Comparison of ENCODE assay signal across 22 cellular contexts in the genomic region with DNA sequence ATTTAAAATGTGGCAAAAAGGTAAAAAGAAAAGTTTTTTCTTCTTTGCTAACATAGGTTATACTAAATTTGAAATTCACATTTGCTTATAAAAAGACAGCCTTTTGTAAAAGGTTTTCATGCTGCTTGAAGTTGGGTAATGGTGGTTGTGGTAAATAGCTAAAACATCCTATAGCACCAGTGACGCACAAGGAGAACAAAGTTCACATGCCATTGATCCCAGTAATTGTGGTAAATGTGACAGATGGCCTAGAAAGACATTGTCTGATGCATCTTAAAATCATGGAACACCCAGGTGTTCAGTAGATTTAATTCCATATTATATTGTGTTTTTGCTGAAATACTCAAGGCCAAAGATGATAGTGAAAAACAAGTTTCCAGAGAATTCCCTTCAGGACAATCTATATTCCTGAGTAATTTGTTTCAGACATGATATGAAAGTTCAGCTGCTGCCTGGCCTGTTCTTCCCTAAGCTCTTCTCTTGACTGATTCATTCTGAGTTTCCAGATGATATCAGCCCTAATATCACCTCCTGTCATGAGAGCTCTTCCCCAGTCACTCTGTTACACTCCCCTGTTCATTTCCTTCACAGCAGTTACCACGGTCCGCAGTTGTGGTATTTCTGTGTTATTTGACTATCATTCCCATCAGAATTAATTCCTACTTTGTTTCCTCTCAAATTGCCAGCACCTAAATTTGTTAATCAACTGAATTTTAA. TPM values are rescaled to one million over a fixed set of nuclear protein-coding genes. Genes with fewer than 3 reads are reported as not detected.
DNase-seq lines count a peak whose midpoint lies in the region; ATAC-seq and TF ChIP-seq lines count a peak whose summit lies in the region.
"Had no signal": no experiment of that assay in that cellular context is flagged by ENCODE, and none has a peak within 500 bp of the region (broad histone marks: within the 10 kb centered on the region; RNA-seq: fewer than 3 reads in every experiment).

No MANE protein-coding gene starts in this region.

- TF ChIP-seq EP300 in gastroesophageal sphincter (IDR thresholded peaks at IDR 0.05) = no peak

- H3K36me3 ChIP-seq in gastroesophageal sphincter = no peaks in the 10 kb centered on the region

- H3K36me3 Mint-ChIP-seq in stimulated activated effector memory CD8-positive, alpha-beta T cell treated with anti-CD3 and anti-CD28 coated beads, Interleukin-12 subunit alpha, Interleukin-12 subunit beta, amount 100 ng/mL, for 72 hours = peaks cover 8% of the 10 kb centered on the region
- H3K36me3 Mint-ChIP-seq: activated naive CD8-positive, alpha-beta T cell; brain had no signal

- H3K27ac ChIP-seq in AG04450 (ENCODE audit: low read depth, low read length) (peak overlapping the region; percentile 61), gastroesophageal sphincter (no peak overlapping the region)
- H3K27ac ChIP-seq: coronary artery had no signal

- CTCF ChIA-PET in AG04450 (lab: Charles Lee) = interaction anchor here (2.2 kb wide), 1 partner anchor 126 kb away, joined by 9 read pairs; no protein-coding TSS in a partner anchor

- DNase-seq in AG04450 (ENCODE audit: low read depth, low spot score) (no peak), HCEC 1CT (peak; percentile 91), astrocyte of the spinal cord (ENCODE audit: low read depth, low spot score) (peak; percentile 13), iris pigment epithelial cell (ENCODE audit: low read depth) (peak; percentile 34), occipital lobe (lab: John Stamatoyannopoulos, UW) (no peak)
- DNase-seq in stimulated activated naive CD4-positive, alpha-beta T cell treated with Interleukin-2 at 50 U/mL for 16 hours (lab: John Stamatoyannopoulos, UW) = no peak
- DNase-seq in stimulated activated effector memory CD8-positive, alpha-beta T cell treated with anti-CD3 and anti-CD28 coated beads, Interleukin-12 subunit alpha, Interleukin-12 subunit beta, amount 100 ng/mL, for 72 hours (ENCODE audit: low spot score in 2 of 2) = no peak
- DNase-seq: ACHN; activated B cell treated with CpG ODN at 0.5 μM for 24 hours; activated CD4-positive, alpha-beta memory T cell treated with anti-CD3 and anti-CD28 coated beads, Interleukin-2, amount 10 ng/mL, durations not matched to agents 7 days and 5 days; activated T-cell treated with anti-CD3 and anti-CD28 coated beads, Interleukin-2, amount 50 U/mL, for 24 hours; CD8-positive, alpha-beta T cell; DMS79 treated with DMSO at 0.1 percent for 48 hours; NCI-H1105 treated with DMSO at 0.1 percent for 48 hours; NCI-H69; SHP77 treated with DMSO at 0.1 percent for 48 hours; stimulated activated CD4-positive, alpha-beta T cell treated with anti-CD3 and anti-CD28 coated beads, Interleukin-15, amount 100 ng/mL, for 24 hours had no signal

- no peak for TF ChIP-seq POLR2A in gastroesophageal sphincter (IDR thresholded peaks at IDR 0.05)

- no peak overlapping the region for H3K4me3 Mint-ChIP-seq in stimulated activated effector memory CD8-positive, alpha-beta T cell treated with anti-CD3 and anti-CD28 coated beads, Interleukin-12 subunit alpha, Interleukin-12 subunit beta, amount 100 ng/mL, for 72 hours
- H3K4me3 Mint-ChIP-seq: activated B cell treated with CpG ODN at 0.5 μM for 24 hours; activated CD4-positive, alpha-beta memory T cell treated with anti-CD3 and anti-CD28 coated beads, Interleukin-2, amount 10 ng/mL, durations not matched to agents 7 days and 5 days; activated naive CD8-positive, alpha-beta T cell; activated T-cell treated with anti-CD3 and anti-CD28 coated beads, Interleukin-2, amount 50 U/mL, for 24 hours; CD8-positive, alpha-beta T cell; T-helper 1 cell treated with Interleukin-12 subunit alpha and Interleukin-12 subunit beta and Interleukin-4 antibody, amounts not matched to agents 30 μg/mL and 1 μg/mL, for 36 hours had no signal

- H3K27ac Mint-ChIP-seq in stimulated activated effector memory CD8-positive, alpha-beta T cell treated with anti-CD3 and anti-CD28 coated beads, Interleukin-12 subunit alpha, Interleukin-12 subunit beta, amount 100 ng/mL, for 72 hours = no peak overlapping the region
- H3K27ac Mint-ChIP-seq: activated B cell treated with CpG ODN at 0.5 μM for 24 hours; activated CD4-positive, alpha-beta memory T cell treated with anti-CD3 and anti-CD28 coated beads, Interleukin-2, amount 10 ng/mL, durations not matched to agents 7 days and 5 days; activated naive CD8-positive, alpha-beta T cell; activated T-cell treated with anti-CD3 and anti-CD28 coated beads, Interleukin-2, amount 50 U/mL, for 24 hours; CD8-positive, alpha-beta T cell; T-helper 1 cell treated with Interleukin-12 subunit alpha and Interleukin-12 subunit beta and Interleukin-4 antibody, amounts not matched to agents 30 μg/mL and 1 μg/mL, for 36 hours had no signal

- no peak for ATAC-seq in gastroesophageal sphincter
- no peak for ATAC-seq in stimulated activated effector memory CD8-positive, alpha-beta T cell treated with anti-CD3 and anti-CD28 coated beads, Interleukin-12 subunit alpha, Interleukin-12 subunit beta, amount 100 ng/mL, for 72 hours
- ATAC-seq: CD8-positive, alpha-beta T cell had no signal

- H3K4me1 Mint-ChIP-seq in stimulated activated effector memory CD8-positive, alpha-beta T cell treated with anti-CD3 and anti-CD28 coated beads, Interleukin-12 subunit alpha, Interleukin-12 subunit beta, amount 100 ng/mL, for 72 hours = peaks cover 17% of the 10 kb centered on the region

- no peaks in the 10 kb centered on the region for H3K9me3 Mint-ChIP-seq in stimulated activated effector memory CD8-positive, alpha-beta T cell treated with anti-CD3 and anti-CD28 coated beads, Interleukin-12 subunit alpha, Interleukin-12 subunit beta, amount 100 ng/mL, for 72 hours
- H3K9me3 Mint-ChIP-seq: activated B cell treated with CpG ODN at 0.5 μM for 24 hours; activated CD4-positive, alpha-beta memory T cell treated with anti-CD3 and anti-CD28 coated beads, Interleukin-2, amount 10 ng/mL, durations not matched to agents 7 days and 5 days; activated T-cell treated with anti-CD3 and anti-CD28 coated beads, Interleukin-2, amount 50 U/mL, for 24 hours; brain; CD8-positive, alpha-beta T cell; T-helper 1 cell treated with Interleukin-12 subunit alpha and Interleukin-12 subunit beta and Interleukin-4 antibody, amounts not matched to agents 30 μg/mL and 1 μg/mL, for 36 hours had no signal

- H3K9me3 ChIP-seq in AG04450 (ENCODE audit: control insufficient read depth, insufficient read depth, low read length) (no peaks in the 10 kb centered on the region), gastroesophageal sphincter (no peaks in the 10 kb centered on the region)

- TF ChIP-seq CTCF in AG04450 (IDR thresholded peaks at IDR 0.05; ENCODE audit: low read depth, low read length) = no peak
- TF ChIP-seq CTCF in astrocyte of the spinal cord (IDR thresholded peaks at IDR 0.05; ENCODE audit: low read depth, low read length) = no peak
- TF ChIP-seq CTCF in gastroesophageal sphincter (IDR thresholded peaks at IDR 0.05) = no peak

- in situ Hi-C loops in astrocyte of the spinal cord (cut with HindIII; ENCODE audit: low sequenced_read_pairs) = no loop called here

- 81 to 100% methylated on average over 1 to 3 of the region's 3 CpGs for WGBS in gastroesophageal sphincter (ENCODE audit: low coverage in 1 of 2), 2 donors

- H3K4me3 ChIP-seq in AG04450 (ENCODE audit: low read depth, low read length) (no peak overlapping the region), astrocyte of the spinal cord (ENCODE audit: low read depth, low read length) (no peak overlapping the region), gastroesophageal sphincter (no peak overlapping the region)
- H3K4me3 ChIP-seq: coronary artery had no signal

- POLR2A ChIA-PET in AG04450 (lab: Yijun Ruan, JAX) = no interaction called here

- peaks cover 0 to 10% (median 0%) of the 10 kb centered on the region in 3 donors for H3K4me1 ChIP-seq in gastroesophageal sphincter

- H3K27me3 ChIP-seq in AG04450 (ENCODE audit: control insufficient read depth, insufficient read depth, low read length) = no peaks in the 10 kb centered on the region
- no peaks in the 10 kb centered on the region for H3K27me3 ChIP-seq in gastroesophageal sphincter

RNA-seq across cellular contexts. Expression of a gene that starts 4.6 kb away (rescaled TPM):
- 7.9 and 9.4 TPM in 2 replicates for polyA plus RNA-seq in AG04450 (2011; rRNA removed)
- 10.9 and 16.4 TPM in 2 replicates for polyA minus RNA-seq in AG04450 (2011; rRNA and poly(A)+ RNA removed)
- total RNA-seq in occipital lobe (75.0 TPM), gastroesophageal sphincter (10 to 100 TPM; 15.3 to 25.5 (median 21.7) TPM)

Comparison
In these comparisons a context has a peak if more than half of its experiments do, and no peak if none do; other contexts are left out.
1. DNase-seq: peak in HCEC 1CT (single experiment), astrocyte of the spinal cord (single experiment) and iris pigment epithelial cell (single experiment); none in AG04450 (single experiment), stimulated activated naive CD4-positive, alpha-beta T cell treated with Interleukin-2 at 50 U/mL for 16 hours (single experiment), occipital lobe (single experiment) and stimulated activated effector memory CD8-positive, alpha-beta T cell treated with anti-CD3 and anti-CD28 coated beads, Interleukin-12 subunit alpha, Interleukin-12 subunit beta, amount 100 ng/mL, for 72 hours (0 of 2).